In the genomic region with DNA sequence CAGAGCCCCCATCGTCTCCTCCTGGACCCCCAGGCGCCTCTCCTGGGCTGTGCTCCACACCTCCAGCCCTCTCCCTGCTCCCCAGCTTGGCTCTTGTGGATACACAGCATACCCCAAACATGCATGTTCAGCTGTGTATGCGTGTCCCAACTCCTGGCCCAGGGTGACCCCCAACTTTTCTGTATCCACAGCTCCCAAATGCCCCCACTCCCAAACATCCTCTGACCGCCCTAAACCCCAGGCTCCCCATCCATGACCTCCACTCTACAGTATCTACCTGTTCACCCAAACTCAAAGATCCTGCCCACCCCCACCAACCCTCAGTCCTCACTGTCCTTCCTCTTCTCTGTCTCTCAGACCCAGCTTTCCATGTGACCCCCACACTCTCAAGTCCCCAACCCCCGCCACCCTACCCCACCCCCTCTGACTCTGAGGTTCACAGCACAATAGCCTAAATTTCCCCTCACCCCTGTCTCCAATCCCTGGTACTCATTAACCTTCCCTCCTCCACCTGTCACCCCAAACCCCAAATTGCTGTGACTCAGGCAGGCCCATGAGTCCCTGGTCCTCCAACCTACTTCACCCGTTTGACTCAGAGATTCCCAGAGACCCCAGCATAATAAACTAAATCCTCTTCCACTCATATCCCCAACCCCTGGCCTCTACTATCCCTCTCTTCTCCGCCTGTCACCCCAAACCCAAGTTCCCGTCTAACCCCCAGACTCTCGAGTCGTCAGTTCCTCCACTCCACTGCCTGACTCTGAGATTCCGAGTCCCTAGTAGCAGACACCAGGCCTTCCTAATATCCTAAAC, we compare ENCODE assay signal across 8 cellular contexts. TPM values are rescaled to one million over a fixed set of nuclear protein-coding genes. Genes with fewer than 3 reads are reported as not detected.
DNase-seq lines count a peak whose midpoint lies in the region; ATAC-seq and TF ChIP-seq lines count a peak whose summit lies in the region.

No MANE protein-coding gene starts in this region.

- H3K9me3 ChIP-seq in adipocyte (ENCODE audit: control insufficient read depth, low read length): no peaks in the 10 kb centered on the region

- peak overlapping the region; percentile 98 for H3K4me3 Mint-ChIP-seq in T-helper 1 cell treated with Interleukin-12 subunit alpha and Interleukin-12 subunit beta and Interleukin-4 antibody, amounts not matched to agents 30 μg/mL and 1 μg/mL, for 36 hours

- no peaks in the 10 kb centered on the region for H3K27me3 ChIP-seq in adipocyte (replicated peaks; ENCODE audit: control insufficient read depth, insufficient read depth, low read length)
- H3K27me3 ChIP-seq in kidney epithelial cell (ENCODE audit: control insufficient read depth, insufficient read depth, low read length): no peaks in the 10 kb centered on the region

- peaks cover 44% of the 10 kb centered on the region for H3K36me3 Mint-ChIP-seq in T-helper 1 cell treated with Interleukin-12 subunit alpha and Interleukin-12 subunit beta and Interleukin-4 antibody, amounts not matched to agents 30 μg/mL and 1 μg/mL, for 36 hours (ENCODE audit: low read depth)

- peaks cover 51% of the 10 kb centered on the region for H3K4me1 ChIP-seq in adipocyte (ENCODE audit: control insufficient read depth, insufficient read depth, low read length)

- no peaks in the 10 kb centered on the region for H3K27me3 Mint-ChIP-seq in T-helper 1 cell treated with Interleukin-12 subunit alpha and Interleukin-12 subunit beta and Interleukin-4 antibody, amounts not matched to agents 30 μg/mL and 1 μg/mL, for 36 hours (ENCODE audit: low read depth)

- peak overlapping the region; percentile 97 for H3K27ac Mint-ChIP-seq in T-helper 1 cell treated with Interleukin-12 subunit alpha and Interleukin-12 subunit beta and Interleukin-4 antibody, amounts not matched to agents 30 μg/mL and 1 μg/mL, for 36 hours

- peak overlapping the region; percentile 92 for H3K4me3 ChIP-seq in adipocyte (ENCODE audit: low read length)
- peak overlapping the region; percentile 95 for H3K4me3 ChIP-seq in kidney epithelial cell (ENCODE audit: low read depth, low read length)

- H3K9me3 Mint-ChIP-seq in T-helper 1 cell treated with Interleukin-12 subunit alpha and Interleukin-12 subunit beta and Interleukin-4 antibody, amounts not matched to agents 30 μg/mL and 1 μg/mL, for 36 hours: no peaks in the 10 kb centered on the region

- H3K27ac ChIP-seq in substantia nigra (ENCODE audit: low read depth, low read length, poor library complexity, severe bottlenecking): peak overlapping the region; percentile 100

- intact Hi-C loops in left colon (cut with DNase I, micrococcal nuclease): no loop called here

- H3K4me1 Mint-ChIP-seq in T-helper 1 cell treated with Interleukin-12 subunit alpha and Interleukin-12 subunit beta and Interleukin-4 antibody, amounts not matched to agents 30 μg/mL and 1 μg/mL, for 36 hours (ENCODE audit: low read depth): peaks cover 64% of the 10 kb centered on the region

- no peak for TF ChIP-seq CTCF in kidney epithelial cell (IDR thresholded peaks at IDR 0.05; ENCODE audit: insufficient read depth, low read length, poor library complexity, severe bottlenecking)

- DNase-seq in T-helper 1 cell (no peak), adipocyte (ENCODE audit: low read depth) (peak; percentile 18), kidney epithelial cell (ENCODE audit: low read depth) (no peak), substantia nigra (lab: John Stamatoyannopoulos, UW) (no peak), left colon (no peak), GOT3 (lab: John Stamatoyannopoulos, UW) (no peak)

- TF ChIP-seq POLR2A in GM18505 (IDR thresholded peaks at IDR 0.05; ENCODE audit: borderline replicate concordance, extremely low read depth, insufficient read depth, insufficient read length): no peak

- ATAC-seq in left colon (no peak), GM18505 (IDR thresholded peaks at IDR 0.05; ENCODE audit: unreplicated experiment) (no peak)

- peak overlapping the region; percentile 98 for H3K9ac ChIP-seq in adipocyte (ENCODE audit: low read length)

- peaks cover 22% of the 10 kb centered on the region for H3K36me3 ChIP-seq in adipocyte (ENCODE audit: control insufficient read depth, insufficient read depth, low read length, severe bottlenecking)
- peaks cover 1% of the 10 kb centered on the region for H3K36me3 ChIP-seq in kidney epithelial cell (ENCODE audit: control insufficient read depth, insufficient read depth, low read length)

RNA-seq across cellular contexts. Expression of a gene that starts 1.0 kb away (rescaled TPM):
- total RNA-seq in kidney epithelial cell (50.3 and 58.2 TPM in 2 replicates), left colon (10 to 100 TPM; 55.8 to 70.4 TPM)

RNA-seq across cellular contexts. Expression of a gene that starts 2.6 kb away (rescaled TPM):
- 139 and 154 TPM in 2 replicates for total RNA-seq in kidney epithelial cell
- 100 to 1,000 TPM; 204 to 215 TPM for total RNA-seq in left colon

RNA-seq across cellular contexts. Expression of a gene that starts 13.6 kb away (rescaled TPM):
- 381 and 470 TPM in 2 replicates for total RNA-seq in kidney epithelial cell
- total RNA-seq in left colon: 100 to 1,000 TPM; 171 to 184 TPM

RNA-seq across cellular contexts. Expression of a gene that starts 15.7 kb away (rescaled TPM):
- total RNA-seq in kidney epithelial cell: 14.6 and 19.3 TPM in 2 replicates
- total RNA-seq in left colon: 10 to 100 TPM; 22.8 to 28.9 TPM

RNA-seq across cellular contexts. Expression of a gene that starts 37.8 kb away (rescaled TPM):
- total RNA-seq in kidney epithelial cell (15.6 and 16.2 TPM in 2 replicates), left colon (10 to 100 TPM; 13.7 to 14.3 TPM)
